In genomic region chr11:110097459-110098012, GRCh38 we compare ENCODE assay signal across 26 cellular contexts. TPM values are rescaled to one million over a fixed set of nuclear protein-coding genes. Genes with fewer than 3 reads are reported as not detected.
A peak's percentile ranks its signal among the peaks of the same experiment; 100 is the strongest.
DNase-seq lines count a peak whose midpoint lies in the region; ATAC-seq, FAIRE-seq and TF ChIP-seq lines count a peak whose summit lies in the region.
"Had no signal": no experiment of that assay in that cellular context is flagged by ENCODE, and none has a peak within 500 bp of the region (broad histone marks: within the 10 kb centered on the region; RNA-seq: fewer than 3 reads in every experiment).

No MANE protein-coding gene starts in this region.

- peak overlapping the region; percentile 67 for H3K4me2 ChIP-seq in GM12878 (ENCODE audit: control insufficient read depth, insufficient read depth)

- no peak overlapping the region for H3K4me3 ChIP-seq in GM12878
- no peak overlapping the region for H3K4me3 ChIP-seq in fibroblast of villous mesenchyme (ENCODE audit: low read depth, low read length)
- H3K4me3 ChIP-seq: heart right ventricle, lung, pancreas, Peyer's patch, right atrium auricular region, spleen, upper lobe of left lung had no signal

- peak; percentile 17 for ATAC-seq in GM12878
- ATAC-seq: activated CD8-positive, alpha-beta memory T cell treated with anti-CD3 and anti-CD28 coated beads, Interleukin-2, amount 10 ng/mL, durations not matched to agents 7 days and 5 days; HCT116; heart right ventricle; pancreas had no signal

- in situ Hi-C loops in GM12878 (cut with MboI): no loop called here

- no peak overlapping the region for H2AFZ ChIP-seq in GM12878 (ENCODE audit: control insufficient read depth, low read depth, low read length)

- peaks cover 11% of the 10 kb centered on the region; the same call in 1 of the 2 replicates for H3K4me1 ChIP-seq in GM12878 (ENCODE audit: control insufficient read depth, insufficient read depth, low read length)

- intact Hi-C loops in GM12878 (cut with micrococcal nuclease; ENCODE audit: unreplicated experiment): loop anchor here (1.0 to 10.0 kb wide), 3 partner anchors 151 to 337 kb away; no protein-coding TSS in a partner anchor

- no peak overlapping the region for H3K27ac ChIP-seq in GM12878 (ENCODE audit: control insufficient read depth, insufficient read depth)
- H3K27ac ChIP-seq: brain microvascular endothelial cell, foreskin keratinocyte, heart right ventricle, HL-60, pancreas, Peyer's patch, right atrium auricular region, spleen, upper lobe of left lung had no signal

- no peak for TF ChIP-seq RAD21 in GM12878 (IDR thresholded peaks at IDR 0.05; ENCODE audit: insufficient read depth, low read depth, low read length)

- POLR2A ChIA-PET in GM12878 (lab: Charles Lee): interaction anchor here (0.7 to 3.8 kb wide), 10 partner anchors 10 to 148 kb away, joined by 3 to 15 read pairs (median 6); no protein-coding TSS in a partner anchor

- no peak for TF ChIP-seq CTCF in GM12878 (IDR thresholded peaks at IDR 0.05 in 2 of 3, conservative IDR thresholded peaks at IDR 0.05 in 1 of 3; ENCODE audit: control insufficient read depth in 2 of 3, extremely low read depth in 1 of 3, insufficient read depth in 1 of 3, low read depth in 3 of 3, low read length in 3 of 3)
- TF ChIP-seq CTCF in fibroblast of villous mesenchyme (IDR thresholded peaks at IDR 0.05; ENCODE audit: insufficient read depth, low read depth, low read length): no peak

- H3K27me3 ChIP-seq in GM12878 (replicated peaks in 1 of 2; ENCODE audit: control insufficient read depth in 2 of 2, insufficient read depth in 2 of 2, low read length in 1 of 2): no peaks in the 10 kb centered on the region
- H3K27me3 ChIP-seq: brain microvascular endothelial cell, foreskin keratinocyte, heart right ventricle, pancreas, Peyer's patch, right atrium auricular region, upper lobe of left lung had no signal

- H4K20me1 ChIP-seq in GM12878 (ENCODE audit: control insufficient read depth, insufficient read depth): no peaks in the 10 kb centered on the region

- peaks cover 76% of the 10 kb centered on the region for H3K79me2 ChIP-seq in GM12878 (ENCODE audit: control insufficient read depth, insufficient read depth, low read length)

- TF ChIP-seq POLR2A in GM12878 (IDR thresholded peaks at IDR 0.05; ENCODE audit: low read depth, low read length): no peak

- FAIRE-seq in GM12878 (lab: Jason Lieb, UNC): no peak
- FAIRE-seq: pancreas had no signal

- RAD21 ChIA-PET in GM12878 (lab: Charles Lee; ENCODE audit: unreplicated experiment): interaction anchor here (0.7 to 10.0 kb wide), 17 partner anchors 9 to 333 kb away, joined by 3 to 52 read pairs (median 5); no protein-coding TSS in a partner anchor

- no peaks in the 10 kb centered on the region; a peak in 2 of 4 replicates for H3K36me3 ChIP-seq in GM12878 (ENCODE audit: control insufficient read depth in 2 of 2, insufficient read depth in 2 of 2, low read length in 1 of 2)
- H3K36me3 ChIP-seq: heart right ventricle, pancreas, Peyer's patch, right atrium auricular region, spleen, upper lobe of left lung had no signal

- TF ChIP-seq EP300 in GM12878 (IDR thresholded peaks at IDR 0.05; ENCODE audit: borderline replicate concordance in 1 of 2, control insufficient read depth in 1 of 2, low read depth in 2 of 2, low read length in 2 of 2): 0 out of 4 replicates have a peak, but pooled peaks of 1 of the 2 experiments have one; percentile 48

- SMC1A ChIA-PET in GM12878 (lab: Charles Lee; ENCODE audit: uncharacterized antibody, unreplicated experiment): interaction anchor here (0.6 to 15.9 kb wide), 24 partner anchors 9 to 232 kb away, joined by 3 to 214 read pairs (median 4); no protein-coding TSS in a partner anchor

- no TSS peak for BruUV-seq in GM12878 (replicated peaks; lab: Mats Ljungman, UMichigan)

- peaks cover 4% of the 10 kb centered on the region; the same call in 2 of the 3 replicates for H3K9me3 ChIP-seq in GM12878 (replicated peaks; ENCODE audit: control insufficient read depth, insufficient read depth, low read length)
- H3K9me3 ChIP-seq: pancreas, Peyer's patch, right atrium auricular region, spleen, upper lobe of left lung had no signal

- peak; percentile 38 for DNase-seq in CD1c-positive myeloid dendritic cell (ENCODE audit: extremely low spot score)
- DNase-seq in H4 (ENCODE audit: low spot score): peak; percentile 64
- DNase-seq in GM12878 (ENCODE audit: low read depth, low spot score): no peak
- peak; percentile 32 for DNase-seq in fibroblast of villous mesenchyme (ENCODE audit: low read depth)
- no peak for DNase-seq in RPMI8226
- DNase-seq in NCI-H345 treated with DMSO at 0.1 percent for 48 hours (lab: John Stamatoyannopoulos, UW; ENCODE audit: unreplicated experiment): no peak
- DNase-seq in HPDE6-E6E7 (ENCODE audit: extremely low spot score): no peak
- no peak for DNase-seq in HuH-7.5 (ENCODE audit: low spot score)
- DNase-seq: activated B cell treated with CpG ODN at 0.5 μM for 24 hours; activated CD8-positive, alpha-beta memory T cell treated with anti-CD3 and anti-CD28 coated beads, Interleukin-2, amount 10 ng/mL, durations not matched to agents 7 days and 5 days; activated T-cell treated with anti-CD3 and anti-CD28 coated beads, Interleukin-2, amount 50 U/mL, for 48 hours; brain microvascular endothelial cell; foreskin keratinocyte; heart right ventricle; NCI-H1092 treated with DMSO at 0.1 percent for 48 hours; NCI-H187; pancreas; Peyer's patch; spleen; stimulated activated CD4-positive, alpha-beta T cell treated with anti-CD3 and anti-CD28 coated beads, Interleukin-4, amount 100 ng/mL, for 1 hour; T-helper 1 cell; upper lobe of left lung had no signal

- WGBS in GM12878 (ENCODE audit: insufficient coverage, insufficient replicate concordance, low lambda C conversion rate, missing lambda C conversion rate): 76% methylated on average over 5 of the region's 5 CpGs

- no peak overlapping the region for H3K9ac ChIP-seq in GM12878 (ENCODE audit: control insufficient read depth, insufficient read depth, low read length)

- CTCF ChIA-PET in GM12878 (lab: Yijun Ruan, JAX): interaction anchor here (0.5 to 3.5 kb wide), 15 partner anchors 9 to 157 kb away, joined by 3 to 14 read pairs (median 3); no protein-coding TSS in a partner anchor

TF ChIP-seq in GM12878, 131 proteins besides CTCF, POLR2A, EP300 and RAD21 (continues in another document):
- TF ChIP-seq SPI1 (IDR thresholded peaks at IDR 0.05; ENCODE audit: borderline replicate concordance, insufficient read depth, low read depth, low read length) (peak; percentile 27; the same call in 1 of the 2 replicates), DPF2 (IDR thresholded peaks at IDR 0.05) (peak; percentile 69; the same call in 1 of the 2 replicates), TCF12 (IDR thresholded peaks at IDR 0.05; ENCODE audit: low read depth, low read length) (no peak), RUNX3 (IDR thresholded peaks at IDR 0.05; ENCODE audit: low read length) (peak; percentile 61; the same call in 1 of the 2 replicates), ATF7 (IDR thresholded peaks at IDR 0.05; ENCODE audit: low read depth) (peak; percentile 92), MTA2 (IDR thresholded peaks at IDR 0.05; ENCODE audit: low read depth) (peak; percentile 89), PKNOX1 (IDR thresholded peaks at IDR 0.05) (0 out of 2 replicates have a peak, but pooled peaks have one; percentile 24), MEF2B (IDR thresholded peaks at IDR 0.05; ENCODE audit: partially characterized antibody, poor library complexity, severe bottlenecking) (peak; percentile 40), BHLHE40 (IDR thresholded peaks at IDR 0.05; ENCODE audit: borderline replicate concordance in 1 of 2, low read depth in 2 of 2, low read length in 1 of 2) (0 out of 4 replicates have a peak, but pooled peaks of 1 of the 2 experiments have one; percentile 14), IKZF2 (IDR thresholded peaks at IDR 0.05) (peak; percentile 34 to 61; a peak in 2 of 4 replicates)

RNA-seq across cellular contexts. Expression of gene ZC3H12C, which starts 4.3 kb away (rescaled TPM):
- total RNA-seq in H4 (2014; rRNA removed; shearing (Covaris generic)): 3.0 and 4.5 TPM in 2 replicates
- total RNA-seq in GM12878 (2013; cell fraction: nucleolus; rRNA removed): 85.3 and 89.4 TPM in 2 replicates
- total RNA-seq in GM12878 (2014; rRNA removed): 4.5 and 5.2 TPM in 2 replicates
- 4.3 and 4.8 TPM in 2 replicates for total RNA-seq in GM12878 (2014; rRNA removed; fragmentation: Illumina TruSeq; extraction: Trizol)
- total RNA-seq in GM12878 (2021): 6.9 and 7.4 TPM in 2 replicates
- polyA plus RNA-seq in GM12878 (2011; ENCODE audit: low read depth): 2.3 TPM
- 31.0 and 33.4 TPM in 2 replicates for polyA plus RNA-seq in GM12878 (2011; rRNA removed)
- polyA plus RNA-seq in GM12878 (2011; cell fraction: cytosol; rRNA removed): 16.3 and 20.0 TPM in 2 replicates
- polyA plus RNA-seq in GM12878 (2011; cell fraction: nucleus; rRNA removed): 50.0 and 63.9 TPM in 2 replicates
- polyA plus RNA-seq in GM12878 (2012): 3.6 and 6.9 TPM in 2 replicates
- 5.0 and 6.1 TPM in 2 replicates for polyA plus RNA-seq in GM12878 (2014; fragmentation: Illumina TruSeq; extraction: Trizol)
- under 1 TPM; 0.31 to 0.68 TPM for polyA plus RNA-seq in GM12878 (2014; fragmentation: Nextera tagmentation; extraction: Ambion mirVana)
- 2.7 and 3.0 TPM in 2 replicates for polyA plus RNA-seq in GM12878 (2014; rRNA removed)
- polyA plus RNA-seq in GM12878 (2016; fragmentation: Nextera tagmentation; extraction: Ambion mirVana): under 1 TPM; 0.47 to 0.88 TPM
- polyA minus RNA-seq in GM12878 (2011; rRNA and poly(A)+ RNA removed): 48.1 and 60.4 TPM in 2 replicates
- 12.0 and 14.9 TPM in 2 replicates for polyA minus RNA-seq in GM12878 (2011; cell fraction: cytosol; rRNA and poly(A)+ RNA removed)
- polyA minus RNA-seq in GM12878 (2011; cell fraction: nucleus; rRNA and poly(A)+ RNA removed): 34.0 and 40.4 TPM in 2 replicates
- total RNA-seq in fibroblast of villous mesenchyme: 7.4 and 15.5 TPM in 2 replicates

Comparison
In these comparisons a context has a peak if more than half of its experiments do, and no peak if none do; other contexts are left out.
1. DNase-seq: peak in CD1c-positive myeloid dendritic cell (single experiment), H4 (single experiment) and fibroblast of villous mesenchyme (single experiment); none in GM12878 (single experiment), RPMI8226 (single experiment), NCI-H345 treated with DMSO at 0.1 percent for 48 hours (single experiment), HPDE6-E6E7 (single experiment) and HuH-7.5 (single experiment).